Comparison of ENCODE assay signal across 20 cellular contexts in the genomic region with DNA sequence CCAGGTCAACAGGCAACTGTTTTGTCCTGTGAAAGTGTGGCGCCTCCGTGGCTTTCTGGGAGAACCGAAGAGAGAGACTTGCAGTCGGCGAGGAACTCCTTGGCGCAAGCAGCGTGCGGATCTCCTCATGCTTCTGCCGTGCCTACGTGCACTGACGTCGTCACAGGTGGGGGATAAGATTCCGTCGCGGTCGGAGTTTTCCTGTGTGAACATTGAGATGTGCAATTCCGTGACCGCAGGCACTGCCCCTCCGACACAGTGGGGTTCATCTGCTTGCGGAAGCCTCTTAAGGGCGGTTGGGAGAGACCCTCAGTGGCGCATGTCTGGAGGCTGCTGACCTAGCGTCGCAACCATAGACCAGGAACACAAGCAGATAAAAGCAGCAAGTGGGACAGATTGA.
DNase-seq lines count a peak whose midpoint lies in the region; ATAC-seq and TF ChIP-seq lines count a peak whose summit lies in the region.
"Had no signal": no experiment of that assay in that cellular context is flagged by ENCODE, and none has a peak within 500 bp of the region (broad histone marks: within the 10 kb centered on the region; RNA-seq: fewer than 3 reads in every experiment).

No MANE protein-coding gene starts in this region.

- no peaks in the 10 kb centered on the region for H3K9me3 Mint-ChIP-seq in activated CD4-positive, alpha-beta T cell treated with anti-CD3 and anti-CD28 coated beads for 36 hours (ENCODE audit: low read depth)
- H3K9me3 Mint-ChIP-seq in activated CD8-positive, alpha-beta T cell treated with anti-CD3 and anti-CD28 coated beads, Interleukin-2, amount 10 ng/mL, durations not matched to agents 7 days and 5 days (ENCODE audit: insufficient read depth), result no peaks in the 10 kb centered on the region
- H3K9me3 Mint-ChIP-seq in nephron progenitor cell, result no peaks in the 10 kb centered on the region
- H3K9me3 Mint-ChIP-seq: stimulated activated naive CD8-positive, alpha-beta T cell treated with anti-CD3 and anti-CD28 coated beads, Interleukin-15, amount 100 ng/mL, for 72 hours had no signal

- H3K4me1 ChIP-seq in GM23248 (ENCODE audit: insufficient read depth), result peaks cover 32% of the 10 kb centered on the region
- H3K4me1 ChIP-seq in colonic mucosa, result no peaks in the 10 kb centered on the region
- peaks cover 38% of the 10 kb centered on the region for H3K4me1 ChIP-seq in upper lobe of right lung

- POLR2A ChIA-PET in activated CD4-positive, alpha-beta T cell treated with anti-CD3 and anti-CD28 coated beads for 36 hours (lab: Charles Lee), result no interaction called here
- POLR2A ChIA-PET in activated CD8-positive, alpha-beta T cell treated with anti-CD3 and anti-CD28 coated beads, Interleukin-2, amount 10 ng/mL, durations not matched to agents 7 days and 5 days (lab: Charles Lee), result no interaction called here

- intact Hi-C loops in activated CD4-positive, alpha-beta T cell treated with anti-CD3 and anti-CD28 coated beads for 36 hours (cut with DNase I, micrococcal nuclease), result no loop called here
- intact Hi-C loops in colonic mucosa (cut with DNase I) (no loop called here), upper lobe of right lung (cut with DNase I) (no loop called here)

- no peaks in the 10 kb centered on the region for H4K20me1 ChIP-seq in GM23248 (ENCODE audit: insufficient read depth)

- no peak overlapping the region for H2AFZ ChIP-seq in GM23248

- no peaks in the 10 kb centered on the region for H3K27me3 Mint-ChIP-seq in activated CD4-positive, alpha-beta T cell treated with anti-CD3 and anti-CD28 coated beads for 36 hours
- no peaks in the 10 kb centered on the region for H3K27me3 Mint-ChIP-seq in activated CD8-positive, alpha-beta T cell treated with anti-CD3 and anti-CD28 coated beads, Interleukin-2, amount 10 ng/mL, durations not matched to agents 7 days and 5 days (ENCODE audit: low read depth)
- peaks cover 14% of the 10 kb centered on the region for H3K27me3 Mint-ChIP-seq in nephron progenitor cell (ENCODE audit: low read depth, poor library complexity)
- H3K27me3 Mint-ChIP-seq: B cell; stimulated activated naive CD8-positive, alpha-beta T cell treated with anti-CD3 and anti-CD28 coated beads, Interleukin-15, amount 100 ng/mL, for 72 hours had no signal

- H3K4me1 Mint-ChIP-seq in activated CD4-positive, alpha-beta T cell treated with anti-CD3 and anti-CD28 coated beads for 36 hours, result peaks cover 83% of the 10 kb centered on the region
- peaks cover 87% of the 10 kb centered on the region for H3K4me1 Mint-ChIP-seq in activated CD8-positive, alpha-beta T cell treated with anti-CD3 and anti-CD28 coated beads, Interleukin-2, amount 10 ng/mL, durations not matched to agents 7 days and 5 days (ENCODE audit: low read depth)
- H3K4me1 Mint-ChIP-seq in nephron progenitor cell, result peaks cover 72% of the 10 kb centered on the region

- H3K9me3 ChIP-seq in GM23248 (ENCODE audit: low read depth) (no peaks in the 10 kb centered on the region), colonic mucosa (no peaks in the 10 kb centered on the region), upper lobe of right lung (no peaks in the 10 kb centered on the region)
- H3K9me3 ChIP-seq: SK-N-SH, tibial nerve had no signal

- DNase-seq in activated CD4-positive, alpha-beta T cell treated with anti-CD3 and anti-CD28 coated beads for 36 hours, result no peak
- no peak for DNase-seq in activated CD4-positive, alpha-beta T cell treated with anti-CD3 and anti-CD28 coated beads, Interleukin-2, amount 50 U/mL, for 4 hours
- no peak for DNase-seq in GM23248
- DNase-seq in activated CD8-positive, alpha-beta T cell treated with anti-CD3 and anti-CD28 coated beads, Interleukin-2, amount 10 ng/mL, durations not matched to agents 7 days and 5 days, result no peak
- DNase-seq in nephron progenitor cell, result no peak
- no peak for DNase-seq in colonic mucosa
- no peak for DNase-seq in upper lobe of right lung
- no peak for DNase-seq in NCI-H146 treated with DMSO at 0.1 percent for 48 hours (lab: John Stamatoyannopoulos, UW; ENCODE audit: unreplicated experiment)
- DNase-seq: activated gamma-delta T cell treated with Interleukin-2 at 50 U/mL for 16 hours; DMS79 treated with DMSO at 0.1 percent for 48 hours; effector CD4-positive, alpha-beta T cell; foreskin melanocyte; hypothalamus; NCI-H187 treated with DMSO at 0.1 percent for 48 hours; NCI-H526 treated with DMSO at 0.1 percent for 48 hours; stimulated activated CD4-positive, alpha-beta T cell treated with anti-CD3 and anti-CD28 coated beads, Interleukin-4, amount 100 ng/mL, for 24 hours; stimulated activated naive CD8-positive, alpha-beta T cell treated with anti-CD3 and anti-CD28 coated beads, Interleukin-15, amount 100 ng/mL, for 72 hours had no signal

- 96 to 97% methylated on average over 24 of the region's 24 CpGs for WGBS in GM23248 (ENCODE audit: low coverage in 1 of 2, low lambda C conversion rate in 2 of 2, missing lambda C conversion rate in 2 of 2), 2 experiments

- H3K9me2 ChIP-seq in GM23248 (ENCODE audit: insufficient read depth), result no peaks in the 10 kb centered on the region
- H3K9me2 ChIP-seq: SK-N-SH had no signal

- in situ Hi-C loops in GM23248 (cut with MboI), result no loop called here

- no peaks in the 10 kb centered on the region for H3K27me3 ChIP-seq in GM23248 (replicated peaks; ENCODE audit: insufficient read depth)
- no peaks in the 10 kb centered on the region for H3K27me3 ChIP-seq in colonic mucosa
- H3K27me3 ChIP-seq in upper lobe of right lung, result no peaks in the 10 kb centered on the region
- H3K27me3 ChIP-seq: tibial nerve had no signal

- CTCF ChIA-PET in activated CD4-positive, alpha-beta T cell treated with anti-CD3 and anti-CD28 coated beads for 36 hours (lab: Charles Lee), result interaction anchor here (1.0 kb wide), 1 partner anchor 15 kb away, joined by 3 read pairs; no protein-coding TSS in a partner anchor
- CTCF ChIA-PET in activated CD8-positive, alpha-beta T cell treated with anti-CD3 and anti-CD28 coated beads, Interleukin-2, amount 10 ng/mL, durations not matched to agents 7 days and 5 days (lab: Charles Lee), result interaction anchor here (4.3 to 4.4 kb wide), 2 partner anchors 12 to 17 kb away, joined by 19 to 44 read pairs; no protein-coding TSS in a partner anchor

- ATAC-seq in activated CD4-positive, alpha-beta T cell treated with anti-CD3 and anti-CD28 coated beads for 36 hours, result no peak
- no peak for ATAC-seq in activated CD8-positive, alpha-beta T cell treated with anti-CD3 and anti-CD28 coated beads, Interleukin-2, amount 10 ng/mL, durations not matched to agents 7 days and 5 days
- ATAC-seq in upper lobe of right lung, result no peak
- ATAC-seq: stimulated activated naive CD8-positive, alpha-beta T cell treated with anti-CD3 and anti-CD28 coated beads, Interleukin-15, amount 100 ng/mL, for 72 hours had no signal

- no peak overlapping the region for H3K4me3 Mint-ChIP-seq in activated CD4-positive, alpha-beta T cell treated with anti-CD3 and anti-CD28 coated beads for 36 hours
- H3K4me3 Mint-ChIP-seq in activated CD8-positive, alpha-beta T cell treated with anti-CD3 and anti-CD28 coated beads, Interleukin-2, amount 10 ng/mL, durations not matched to agents 7 days and 5 days, result no peak overlapping the region
- H3K4me3 Mint-ChIP-seq in nephron progenitor cell, result no peak overlapping the region

- H3K27ac Mint-ChIP-seq in activated CD4-positive, alpha-beta T cell treated with anti-CD3 and anti-CD28 coated beads for 36 hours, result peak overlapping the region; percentile 43
- H3K27ac Mint-ChIP-seq in activated CD8-positive, alpha-beta T cell treated with anti-CD3 and anti-CD28 coated beads, Interleukin-2, amount 10 ng/mL, durations not matched to agents 7 days and 5 days, result peak overlapping the region; percentile 12
- peak overlapping the region; percentile 54 for H3K27ac Mint-ChIP-seq in nephron progenitor cell
- H3K27ac Mint-ChIP-seq: stimulated activated naive CD8-positive, alpha-beta T cell treated with anti-CD3 and anti-CD28 coated beads, Interleukin-15, amount 100 ng/mL, for 72 hours had no signal

- H3K36me3 ChIP-seq in GM23248 (ENCODE audit: low read depth) (no peaks in the 10 kb centered on the region), colonic mucosa (no peaks in the 10 kb centered on the region), upper lobe of right lung (no peaks in the 10 kb centered on the region)

- H3K4me3 ChIP-seq in GM23248 (no peak overlapping the region), colonic mucosa (no peak overlapping the region), upper lobe of right lung (no peak overlapping the region)
- H3K4me3 ChIP-seq: tibial nerve had no signal

- peaks cover 44% of the 10 kb centered on the region for H3K36me3 Mint-ChIP-seq in activated CD4-positive, alpha-beta T cell treated with anti-CD3 and anti-CD28 coated beads for 36 hours (ENCODE audit: low read depth)
- peaks cover 52% of the 10 kb centered on the region for H3K36me3 Mint-ChIP-seq in activated CD8-positive, alpha-beta T cell treated with anti-CD3 and anti-CD28 coated beads, Interleukin-2, amount 10 ng/mL, durations not matched to agents 7 days and 5 days (ENCODE audit: low read depth)
- peaks cover 18% of the 10 kb centered on the region for H3K36me3 Mint-ChIP-seq in nephron progenitor cell (ENCODE audit: low read depth)

- H3K4me2 ChIP-seq in GM23248 (ENCODE audit: unreplicated experiment), result peak overlapping the region; percentile 25

- H3K27ac ChIP-seq in GM23248 (no peak overlapping the region), colonic mucosa (no peak overlapping the region), upper lobe of right lung (no peak overlapping the region)
- H3K27ac ChIP-seq: tibial nerve had no signal

- no peaks in the 10 kb centered on the region for H3K79me2 ChIP-seq in GM23248 (ENCODE audit: insufficient read depth)

- peaks cover 16% of the 10 kb centered on the region for H3F3A ChIP-seq in GM23248 (ENCODE audit: insufficient read depth)

- TF ChIP-seq CTCF in nephron progenitor cell (IDR thresholded peaks at IDR 0.05), result no peak
- no peak for TF ChIP-seq CTCF in colonic mucosa (IDR thresholded peaks at IDR 0.05)
- no peak for TF ChIP-seq CTCF in upper lobe of right lung (IDR thresholded peaks at IDR 0.05)

- H3K9ac ChIP-seq in GM23248 (no peak overlapping the region), colonic mucosa (ENCODE audit: low read depth in 2 of 2, low read length in 2 of 2) (no peak overlapping the region)
- H3K9ac ChIP-seq: SK-N-SH had no signal
